In genomic region chr14:55180434-55180833, GRCh38 we compare ENCODE assay signal across 14 cellular contexts. TPM values are rescaled to one million over a fixed set of nuclear protein-coding genes. Genes with fewer than 3 reads are reported as not detected.
A peak's percentile ranks its signal among the peaks of the same experiment; 100 is the strongest.
DNase-seq lines count a peak whose midpoint lies in the region; ATAC-seq, FAIRE-seq and TF ChIP-seq lines count a peak whose summit lies in the region.
"Had no signal": no experiment of that assay in that cellular context is flagged by ENCODE, and none has a peak within 500 bp of the region (broad histone marks: within the 10 kb centered on the region; RNA-seq: fewer than 3 reads in every experiment).

No MANE protein-coding gene starts in this region.

- no peak for TF ChIP-seq POLR2A in GM12891 (IDR thresholded peaks at IDR 0.05; ENCODE audit: low read depth, low read length)

- ATAC-seq in HG03139 (IDR thresholded peaks at IDR 0.05; ENCODE audit: unreplicated experiment): peak; percentile 75

- TF ChIP-seq CTCF in GM20000 (IDR thresholded peaks at IDR 0.05; ENCODE audit: extremely low read depth, missing control alignments): no peak

- peak; percentile 92 for FAIRE-seq in GM12891 (lab: Jason Lieb, UNC)
- FAIRE-seq: kidney had no signal

- no peak overlapping the region for H3K27ac ChIP-seq in substantia nigra (ENCODE audit: low read depth, low read length, poor library complexity, severe bottlenecking)
- H3K27ac ChIP-seq: HL-60, sigmoid colon had no signal

- DNase-seq in GM12891 (ENCODE audit: insufficient read length, low spot score) (peak; percentile 8), GM20000 (ENCODE audit: low spot score) (peak; percentile 40), fibroblast of peridontal ligament (ENCODE audit: extremely low read depth) (peak; percentile 24), GDM1 (lab: John Stamatoyannopoulos, UW) (no peak), substantia nigra (lab: John Stamatoyannopoulos, UW) (no peak)
- no peak for DNase-seq in stimulated activated CD4-positive, alpha-beta T cell treated with anti-CD3 and anti-CD28 coated beads, Interleukin-4, amount 100 ng/mL, for 24 hours
- no peak for DNase-seq in activated naive CD4-positive, alpha-beta T cell treated with Interleukin-2 at 50 U/mL for 16 hours
- DNase-seq: activated T-cell treated with anti-CD3 and anti-CD28 coated beads for 4 hours, DND-41, kidney, NCI-H1930, sigmoid colon had no signal

TF ChIP-seq in GM12891, 5 proteins besides CTCF, POLR2A, EP300 and RAD21:
- no peak for TF ChIP-seq POLR2AphosphoS5 (IDR thresholded peaks at IDR 0.05; ENCODE audit: low read depth, low read length)
- TF ChIP-seq PAX5 (IDR thresholded peaks at IDR 0.05; ENCODE audit: insufficient read depth, low read length, severe bottlenecking): no peak
- no peak for TF ChIP-seq SPI1 (IDR thresholded peaks at IDR 0.05; ENCODE audit: low read depth, low read length)
- TF ChIP-seq POU2F2 (IDR thresholded peaks at IDR 0.05; ENCODE audit: low read depth, low read length): no peak
- TF ChIP-seq TAF1 (IDR thresholded peaks at IDR 0.05; ENCODE audit: low read depth, low read length): no peak

RNA-seq across cellular contexts. Expression of gene DLGAP5, which starts 11.0 kb away (rescaled TPM):
- 26.9 TPM for polyA plus RNA-seq in GM12891 (2012; ENCODE audit: low read depth, missing spikeins)

RNA-seq across cellular contexts. Expression of gene LGALS3, which starts 51.4 kb away (rescaled TPM):
- polyA plus RNA-seq in GM12891 (2012; ENCODE audit: low read depth, missing spikeins): 20.1 TPM

Comparison
In these comparisons a context has a peak if more than half of its experiments do, and no peak if none do; other contexts are left out.
1. DNase-seq: peak in GM12891 (single experiment), GM20000 (single experiment) and fibroblast of peridontal ligament (single experiment); none in GDM1 (single experiment), stimulated activated CD4-positive, alpha-beta T cell treated with anti-CD3 and anti-CD28 coated beads, Interleukin-4, amount 100 ng/mL, for 24 hours (single experiment), activated naive CD4-positive, alpha-beta T cell treated with Interleukin-2 at 50 U/mL for 16 hours (single experiment) and substantia nigra (0 of 49).